In the genomic region with DNA sequence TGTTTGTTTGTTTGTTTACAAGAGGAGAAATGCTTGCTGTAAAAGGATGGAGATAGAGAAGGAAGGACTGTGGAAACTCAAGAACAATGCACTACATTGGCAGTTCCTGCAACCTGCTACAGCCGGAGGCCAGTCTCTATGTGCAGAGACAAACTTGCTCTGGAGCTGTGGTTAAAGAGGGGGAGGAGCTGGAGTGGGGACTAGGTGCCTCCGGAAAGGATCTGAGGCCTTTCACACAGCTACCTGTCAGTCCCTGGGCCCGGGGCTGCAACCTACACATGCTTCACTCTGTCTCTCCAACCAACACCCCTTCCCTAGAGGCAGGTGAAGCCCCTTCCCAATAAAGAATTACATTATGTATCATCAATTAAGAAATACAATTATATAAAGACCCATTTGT, we compare ENCODE assay signal across 1 cellular context.
TF ChIP-seq lines count a peak whose summit lies in the region.

No MANE protein-coding gene starts in this region.

TF ChIP-seq in HepG2, 621 proteins besides CTCF, POLR2A, EP300 and RAD21 (continued from another document and continues in another):
- TF ChIP-seq, protein P1, sequence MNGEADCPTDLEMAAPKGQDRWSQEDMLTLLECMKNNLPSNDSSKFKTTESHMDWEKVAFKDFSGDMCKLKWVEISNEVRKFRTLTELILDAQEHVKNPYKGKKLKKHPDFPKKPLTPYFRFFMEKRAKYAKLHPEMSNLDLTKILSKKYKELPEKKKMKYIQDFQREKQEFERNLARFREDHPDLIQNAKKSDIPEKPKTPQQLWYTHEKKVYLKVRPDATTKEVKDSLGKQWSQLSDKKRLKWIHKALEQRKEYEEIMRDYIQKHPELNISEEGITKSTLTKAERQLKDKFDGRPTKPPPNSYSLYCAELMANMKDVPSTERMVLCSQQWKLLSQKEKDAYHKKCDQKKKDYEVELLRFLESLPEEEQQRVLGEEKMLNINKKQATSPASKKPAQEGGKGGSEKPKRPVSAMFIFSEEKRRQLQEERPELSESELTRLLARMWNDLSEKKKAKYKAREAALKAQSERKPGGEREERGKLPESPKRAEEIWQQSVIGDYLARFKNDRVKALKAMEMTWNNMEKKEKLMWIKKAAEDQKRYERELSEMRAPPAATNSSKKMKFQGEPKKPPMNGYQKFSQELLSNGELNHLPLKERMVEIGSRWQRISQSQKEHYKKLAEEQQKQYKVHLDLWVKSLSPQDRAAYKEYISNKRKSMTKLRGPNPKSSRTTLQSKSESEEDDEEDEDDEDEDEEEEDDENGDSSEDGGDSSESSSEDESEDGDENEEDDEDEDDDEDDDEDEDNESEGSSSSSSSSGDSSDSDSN (CRISPR knock-in tag; IDR thresholded peaks at IDR 0.05) = 0 out of 2 replicates have a peak, but pooled peaks have one; percentile 26
- TF ChIP-seq RARA (CRISPR knock-in tag; IDR thresholded peaks at IDR 0.05) (peak; percentile 26; the same call in 1 of the 2 replicates), PAF1 (CRISPR knock-in tag; IDR thresholded peaks at IDR 0.05) (no peak), ISL2 (CRISPR knock-in tag; IDR thresholded peaks at IDR 0.05) (peak; percentile 67), ZNF496 (CRISPR knock-in tag; IDR thresholded peaks at IDR 0.05; ENCODE audit: insufficient replicate concordance) (no peak), SMAD1 (CRISPR knock-in tag; IDR thresholded peaks at IDR 0.05; ENCODE audit: borderline replicate concordance, low read depth) (no peak), ZNF441 (CRISPR knock-in tag; IDR thresholded peaks at IDR 0.05; ENCODE audit: borderline replicate concordance) (no peak), SP5 (CRISPR knock-in tag; IDR thresholded peaks at IDR 0.05; ENCODE audit: borderline replicate concordance, low read depth) (peak; percentile 89), THAP11 (CRISPR knock-in tag; IDR thresholded peaks at IDR 0.05) (peak; percentile 42; the same call in 1 of the 2 replicates), HOXA3 (CRISPR knock-in tag; IDR thresholded peaks at IDR 0.05) (peak; percentile 31; the same call in 1 of the 2 replicates), ZNF792 (CRISPR knock-in tag; IDR thresholded peaks at IDR 0.05) (peak; percentile 67; the same call in 1 of the 2 replicates), ZNF605 (CRISPR knock-in tag; IDR thresholded peaks at IDR 0.05) (no peak), PHF5A (CRISPR knock-in tag; IDR thresholded peaks at IDR 0.05; ENCODE audit: low read depth, unreplicated experiment) (no peak), TOE1 (CRISPR knock-in tag; IDR thresholded peaks at IDR 0.05) (no peak), MYC (CRISPR knock-in tag; IDR thresholded peaks at IDR 0.05; ENCODE audit: borderline replicate concordance) (no peak), JARID2 (CRISPR knock-in tag; IDR thresholded peaks at IDR 0.05; ENCODE audit: insufficient replicate concordance) (no peak), BRD4 (CRISPR knock-in tag; IDR thresholded peaks at IDR 0.05) (peak; percentile 70; the same call in 1 of the 2 replicates), SIN3A (IDR thresholded peaks at IDR 0.05; ENCODE audit: borderline replicate concordance, low read depth, low read length) (no peak), NCOA1 (CRISPR knock-in tag; IDR thresholded peaks at IDR 0.05) (no peak), FOXK1 (CRISPR knock-in tag; IDR thresholded peaks at IDR 0.05; ENCODE audit: borderline replicate concordance, low read depth) (0 out of 2 replicates have a peak, but pooled peaks have one; percentile 40), ZMYM3 (CRISPR knock-in tag; IDR thresholded peaks at IDR 0.05) (peak; percentile 49; the same call in 1 of the 2 replicates), ZNF562 (CRISPR knock-in tag; IDR thresholded peaks at IDR 0.05; ENCODE audit: borderline replicate concordance) (no peak), ZSCAN20 (CRISPR knock-in tag; IDR thresholded peaks at IDR 0.05; ENCODE audit: borderline replicate concordance) (no peak), MXD4 (CRISPR knock-in tag; IDR thresholded peaks at IDR 0.05) (0 out of 2 replicates have a peak, but pooled peaks have one; percentile 25), ZNF761 (CRISPR knock-in tag; conservative IDR thresholded peaks at IDR 0.05) (no peak), REPIN1 (CRISPR knock-in tag; IDR thresholded peaks at IDR 0.05; ENCODE audit: borderline replicate concordance, low read depth) (no peak), TEAD2 (CRISPR knock-in tag; IDR thresholded peaks at IDR 0.05) (no peak), GTF3A (CRISPR knock-in tag; conservative IDR thresholded peaks at IDR 0.05) (no peak), ELF4 (CRISPR knock-in tag; IDR thresholded peaks at IDR 0.05; ENCODE audit: borderline replicate concordance) (no peak), ERF (CRISPR knock-in tag; IDR thresholded peaks at IDR 0.05) (0 out of 2 replicates have a peak, but pooled peaks have one; percentile 16)
- TF ChIP-seq, protein P2, sequence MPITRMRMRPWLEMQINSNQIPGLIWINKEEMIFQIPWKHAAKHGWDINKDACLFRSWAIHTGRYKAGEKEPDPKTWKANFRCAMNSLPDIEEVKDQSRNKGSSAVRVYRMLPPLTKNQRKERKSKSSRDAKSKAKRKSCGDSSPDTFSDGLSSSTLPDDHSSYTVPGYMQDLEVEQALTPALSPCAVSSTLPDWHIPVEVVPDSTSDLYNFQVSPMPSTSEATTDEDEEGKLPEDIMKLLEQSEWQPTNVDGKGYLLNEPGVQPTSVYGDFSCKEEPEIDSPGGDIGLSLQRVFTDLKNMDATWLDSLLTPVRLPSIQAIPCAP (CRISPR knock-in tag; IDR thresholded peaks at IDR 0.05; ENCODE audit: low read depth) = no peak
- TF ChIP-seq, protein P3, sequence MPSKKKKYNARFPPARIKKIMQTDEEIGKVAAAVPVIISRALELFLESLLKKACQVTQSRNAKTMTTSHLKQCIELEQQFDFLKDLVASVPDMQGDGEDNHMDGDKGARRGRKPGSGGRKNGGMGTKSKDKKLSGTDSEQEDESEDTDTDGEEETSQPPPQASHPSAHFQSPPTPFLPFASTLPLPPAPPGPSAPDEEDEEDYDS (CRISPR knock-in tag; IDR thresholded peaks at IDR 0.05) = peak; percentile 59; the same call in 1 of the 2 replicates
- TF ChIP-seq, protein P4, sequence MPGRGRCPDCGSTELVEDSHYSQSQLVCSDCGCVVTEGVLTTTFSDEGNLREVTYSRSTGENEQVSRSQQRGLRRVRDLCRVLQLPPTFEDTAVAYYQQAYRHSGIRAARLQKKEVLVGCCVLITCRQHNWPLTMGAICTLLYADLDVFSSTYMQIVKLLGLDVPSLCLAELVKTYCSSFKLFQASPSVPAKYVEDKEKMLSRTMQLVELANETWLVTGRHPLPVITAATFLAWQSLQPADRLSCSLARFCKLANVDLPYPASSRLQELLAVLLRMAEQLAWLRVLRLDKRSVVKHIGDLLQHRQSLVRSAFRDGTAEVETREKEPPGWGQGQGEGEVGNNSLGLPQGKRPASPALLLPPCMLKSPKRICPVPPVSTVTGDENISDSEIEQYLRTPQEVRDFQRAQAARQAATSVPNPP (CRISPR knock-in tag; IDR thresholded peaks at IDR 0.05) = no peak
- TF ChIP-seq, protein P5, sequence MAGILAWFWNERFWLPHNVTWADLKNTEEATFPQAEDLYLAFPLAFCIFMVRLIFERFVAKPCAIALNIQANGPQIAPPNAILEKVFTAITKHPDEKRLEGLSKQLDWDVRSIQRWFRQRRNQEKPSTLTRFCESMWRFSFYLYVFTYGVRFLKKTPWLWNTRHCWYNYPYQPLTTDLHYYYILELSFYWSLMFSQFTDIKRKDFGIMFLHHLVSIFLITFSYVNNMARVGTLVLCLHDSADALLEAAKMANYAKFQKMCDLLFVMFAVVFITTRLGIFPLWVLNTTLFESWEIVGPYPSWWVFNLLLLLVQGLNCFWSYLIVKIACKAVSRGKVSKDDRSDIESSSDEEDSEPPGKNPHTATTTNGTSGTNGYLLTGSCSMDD (CRISPR knock-in tag; IDR thresholded peaks at IDR 0.05) = no peak
- TF ChIP-seq, protein P6, sequence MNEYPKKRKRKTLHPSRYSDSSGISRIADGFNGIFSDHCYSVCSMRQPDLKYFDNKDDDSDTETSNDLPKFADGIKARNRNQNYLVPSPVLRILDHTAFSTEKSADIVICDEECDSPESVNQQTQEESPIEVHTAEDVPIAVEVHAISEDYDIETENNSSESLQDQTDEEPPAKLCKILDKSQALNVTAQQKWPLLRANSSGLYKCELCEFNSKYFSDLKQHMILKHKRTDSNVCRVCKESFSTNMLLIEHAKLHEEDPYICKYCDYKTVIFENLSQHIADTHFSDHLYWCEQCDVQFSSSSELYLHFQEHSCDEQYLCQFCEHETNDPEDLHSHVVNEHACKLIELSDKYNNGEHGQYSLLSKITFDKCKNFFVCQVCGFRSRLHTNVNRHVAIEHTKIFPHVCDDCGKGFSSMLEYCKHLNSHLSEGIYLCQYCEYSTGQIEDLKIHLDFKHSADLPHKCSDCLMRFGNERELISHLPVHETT (CRISPR knock-in tag; conservative IDR thresholded peaks at IDR 0.05) = 0 out of 2 replicates have a peak, but pooled peaks have one; percentile 31
- TF ChIP-seq, protein P7, sequence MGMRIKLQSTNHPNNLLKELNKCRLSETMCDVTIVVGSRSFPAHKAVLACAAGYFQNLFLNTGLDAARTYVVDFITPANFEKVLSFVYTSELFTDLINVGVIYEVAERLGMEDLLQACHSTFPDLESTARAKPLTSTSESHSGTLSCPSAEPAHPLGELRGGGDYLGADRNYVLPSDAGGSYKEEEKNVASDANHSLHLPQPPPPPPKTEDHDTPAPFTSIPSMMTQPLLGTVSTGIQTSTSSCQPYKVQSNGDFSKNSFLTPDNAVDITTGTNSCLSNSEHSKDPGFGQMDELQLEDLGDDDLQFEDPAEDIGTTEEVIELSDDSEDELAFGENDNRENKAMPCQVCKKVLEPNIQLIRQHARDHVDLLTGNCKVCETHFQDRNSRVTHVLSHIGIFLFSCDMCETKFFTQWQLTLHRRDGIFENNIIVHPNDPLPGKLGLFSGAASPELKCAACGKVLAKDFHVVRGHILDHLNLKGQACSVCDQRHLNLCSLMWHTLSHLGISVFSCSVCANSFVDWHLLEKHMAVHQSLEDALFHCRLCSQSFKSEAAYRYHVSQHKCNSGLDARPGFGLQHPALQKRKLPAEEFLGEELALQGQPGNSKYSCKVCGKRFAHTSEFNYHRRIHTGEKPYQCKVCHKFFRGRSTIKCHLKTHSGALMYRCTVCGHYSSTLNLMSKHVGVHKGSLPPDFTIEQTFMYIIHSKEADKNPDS (CRISPR knock-in tag; IDR thresholded peaks at IDR 0.05) = no peak
- TF ChIP-seq, protein P8, sequence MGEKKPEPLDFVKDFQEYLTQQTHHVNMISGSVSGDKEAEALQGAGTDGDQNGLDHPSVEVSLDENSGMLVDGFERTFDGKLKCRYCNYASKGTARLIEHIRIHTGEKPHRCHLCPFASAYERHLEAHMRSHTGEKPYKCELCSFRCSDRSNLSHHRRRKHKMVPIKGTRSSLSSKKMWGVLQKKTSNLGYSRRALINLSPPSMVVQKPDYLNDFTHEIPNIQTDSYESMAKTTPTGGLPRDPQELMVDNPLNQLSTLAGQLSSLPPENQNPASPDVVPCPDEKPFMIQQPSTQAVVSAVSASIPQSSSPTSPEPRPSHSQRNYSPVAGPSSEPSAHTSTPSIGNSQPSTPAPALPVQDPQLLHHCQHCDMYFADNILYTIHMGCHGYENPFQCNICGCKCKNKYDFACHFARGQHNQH (CRISPR knock-in tag; IDR thresholded peaks at IDR 0.05) = no peak; the same call in 1 of the 2 replicates
- TF ChIP-seq, protein P9, sequence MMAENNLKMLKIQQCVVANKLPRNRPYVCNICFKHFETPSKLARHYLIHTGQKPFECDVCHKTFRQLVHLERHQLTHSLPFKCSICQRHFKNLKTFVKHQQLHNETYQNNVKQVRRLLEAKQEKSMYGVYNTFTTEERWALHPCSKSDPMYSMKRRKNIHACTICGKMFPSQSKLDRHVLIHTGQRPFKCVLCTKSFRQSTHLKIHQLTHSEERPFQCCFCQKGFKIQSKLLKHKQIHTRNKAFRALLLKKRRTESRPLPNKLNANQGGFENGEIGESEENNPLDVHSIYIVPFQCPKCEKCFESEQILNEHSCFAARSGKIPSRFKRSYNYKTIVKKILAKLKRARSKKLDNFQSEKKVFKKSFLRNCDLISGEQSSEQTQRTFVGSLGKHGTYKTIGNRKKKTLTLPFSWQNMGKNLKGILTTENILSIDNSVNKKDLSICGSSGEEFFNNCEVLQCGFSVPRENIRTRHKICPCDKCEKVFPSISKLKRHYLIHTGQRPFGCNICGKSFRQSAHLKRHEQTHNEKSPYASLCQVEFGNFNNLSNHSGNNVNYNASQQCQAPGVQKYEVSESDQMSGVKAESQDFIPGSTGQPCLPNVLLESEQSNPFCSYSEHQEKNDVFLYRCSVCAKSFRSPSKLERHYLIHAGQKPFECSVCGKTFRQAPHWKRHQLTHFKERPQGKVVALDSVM (CRISPR knock-in tag; IDR thresholded peaks at IDR 0.05) = peak; percentile 48; the same call in 1 of the 2 replicates
- TF ChIP-seq, protein P10, sequence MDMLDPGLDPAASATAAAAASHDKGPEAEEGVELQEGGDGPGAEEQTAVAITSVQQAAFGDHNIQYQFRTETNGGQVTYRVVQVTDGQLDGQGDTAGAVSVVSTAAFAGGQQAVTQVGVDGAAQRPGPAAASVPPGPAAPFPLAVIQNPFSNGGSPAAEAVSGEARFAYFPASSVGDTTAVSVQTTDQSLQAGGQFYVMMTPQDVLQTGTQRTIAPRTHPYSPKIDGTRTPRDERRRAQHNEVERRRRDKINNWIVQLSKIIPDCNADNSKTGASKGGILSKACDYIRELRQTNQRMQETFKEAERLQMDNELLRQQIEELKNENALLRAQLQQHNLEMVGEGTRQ (IDR thresholded peaks at IDR 0.05; ENCODE audit: low read depth, low read length) = no peak
- TF ChIP-seq, protein P10 (CRISPR knock-in tag; IDR thresholded peaks at IDR 0.05; ENCODE audit: borderline replicate concordance) = no peak
- TF ChIP-seq, protein P11, sequence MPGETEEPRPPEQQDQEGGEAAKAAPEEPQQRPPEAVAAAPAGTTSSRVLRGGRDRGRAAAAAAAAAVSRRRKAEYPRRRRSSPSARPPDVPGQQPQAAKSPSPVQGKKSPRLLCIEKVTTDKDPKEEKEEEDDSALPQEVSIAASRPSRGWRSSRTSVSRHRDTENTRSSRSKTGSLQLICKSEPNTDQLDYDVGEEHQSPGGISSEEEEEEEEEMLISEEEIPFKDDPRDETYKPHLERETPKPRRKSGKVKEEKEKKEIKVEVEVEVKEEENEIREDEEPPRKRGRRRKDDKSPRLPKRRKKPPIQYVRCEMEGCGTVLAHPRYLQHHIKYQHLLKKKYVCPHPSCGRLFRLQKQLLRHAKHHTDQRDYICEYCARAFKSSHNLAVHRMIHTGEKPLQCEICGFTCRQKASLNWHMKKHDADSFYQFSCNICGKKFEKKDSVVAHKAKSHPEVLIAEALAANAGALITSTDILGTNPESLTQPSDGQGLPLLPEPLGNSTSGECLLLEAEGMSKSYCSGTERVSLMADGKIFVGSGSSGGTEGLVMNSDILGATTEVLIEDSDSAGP (CRISPR knock-in tag; IDR thresholded peaks at IDR 0.05; ENCODE audit: borderline replicate concordance) = 0 out of 2 replicates have a peak, but pooled peaks have one; percentile 46
